ENCODE assay signal across 8 cellular contexts in the genomic region with DNA sequence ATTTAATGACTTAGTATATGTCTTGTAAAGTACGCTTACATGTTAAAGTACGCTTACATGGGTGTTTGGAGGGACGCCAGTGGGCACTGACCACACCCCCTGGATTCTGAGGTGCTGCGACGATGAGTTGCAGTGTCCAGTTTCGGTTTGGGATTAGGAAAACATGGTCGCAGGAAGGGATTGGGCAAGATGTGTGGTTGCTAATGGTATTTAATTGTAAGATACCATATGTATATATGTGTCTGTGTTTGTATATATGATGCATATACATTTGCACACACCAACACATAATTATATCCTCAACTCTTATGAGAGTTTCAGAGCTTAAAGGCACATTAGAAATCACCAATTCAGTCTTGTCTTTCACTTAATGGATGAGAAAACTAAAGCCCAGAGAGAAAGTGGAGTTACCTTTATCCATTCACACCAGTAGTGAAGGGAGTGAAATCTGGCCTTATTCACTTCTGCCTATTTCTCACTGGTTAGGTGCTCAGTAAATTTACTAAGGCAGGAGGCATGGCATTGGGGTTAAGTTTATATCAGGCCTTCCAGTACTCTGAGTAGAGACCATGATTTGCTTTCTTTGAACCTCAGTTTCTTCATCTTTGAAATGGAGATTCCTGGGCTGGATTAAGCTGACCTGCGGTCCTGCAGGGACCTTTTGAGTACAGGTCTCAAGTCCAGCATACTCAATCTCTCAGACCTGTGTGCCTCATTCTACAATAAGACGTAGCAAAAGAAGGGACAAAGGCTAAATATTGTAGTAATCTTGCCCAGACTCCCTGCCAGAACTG. TPM values are rescaled to one million over a fixed set of nuclear protein-coding genes. Genes with fewer than 3 reads are reported as not detected.
DNase-seq lines count a peak whose midpoint lies in the region; ATAC-seq and TF ChIP-seq lines count a peak whose summit lies in the region.

No MANE protein-coding gene starts in this region.

- H3K36me3 Mint-ChIP-seq in CD14-positive monocyte, result peaks cover 4 to 11% of the 10 kb centered on the region in 2 donors

- H3K27me3 Mint-ChIP-seq in CD14-positive monocyte (ENCODE audit: low read depth in 3 of 3), result peaks cover 0 to 1% (median 0%) of the 10 kb centered on the region in 3 donors

- H4K20me1 ChIP-seq in OCI-LY3 (ENCODE audit: insufficient read depth, low read length), result no peaks in the 10 kb centered on the region

- no peak for TF ChIP-seq POLR2A in vagina (IDR thresholded peaks at IDR 0.05)

- H3K4me3 ChIP-seq in OCI-LY3 (ENCODE audit: low read length) (peak overlapping the region; percentile 92), vagina (peak overlapping the region; percentile 85 to 97)

- no peaks in the 10 kb centered on the region for H3K9me3 ChIP-seq in OCI-LY3 (ENCODE audit: insufficient read depth, low read length)
- H3K9me3 ChIP-seq in vagina, result no peaks in the 10 kb centered on the region

- intact Hi-C loops in CD14-positive monocyte (cut with micrococcal nuclease) (no loop called here), vagina (cut with DNase I) (loop anchor here (10.0 kb wide), 1 partner anchor 273 kb away; the partner anchor contains the start of gene PTPN14)

- peak overlapping the region; percentile 98 for H3K9ac ChIP-seq in OCI-LY3 (ENCODE audit: low read length)

- TF ChIP-seq CTCF in CD14-positive monocyte (IDR thresholded peaks at IDR 0.05) (no peak), OCI-LY3 (IDR thresholded peaks at IDR 0.05; ENCODE audit: low read depth, low read length) (no peak), vagina (IDR thresholded peaks at IDR 0.05) (no peak)

- peaks cover 34% of the 10 kb centered on the region for H3K4me1 Mint-ChIP-seq in CD14-positive monocyte

- peaks cover 0 to under 1% (median 0%) of the 10 kb centered on the region in 7 donors for H3K9me3 Mint-ChIP-seq in CD14-positive monocyte

- H3K27ac ChIP-seq in OCI-LY3 (ENCODE audit: low read length) (peak overlapping the region; percentile 87), vagina (peak overlapping the region; percentile 81)

- H3K4me1 ChIP-seq in OCI-LY3 (ENCODE audit: low read length) (peaks cover 47% of the 10 kb centered on the region), vagina (peaks cover 24% of the 10 kb centered on the region)

- H3K36me3 ChIP-seq in OCI-LY3 (replicated peaks; ENCODE audit: low read depth, low read length) (peaks cover 13% of the 10 kb centered on the region), vagina (no peaks in the 10 kb centered on the region)

- H3K4me2 ChIP-seq in OCI-LY3 (ENCODE audit: low read length), result peak overlapping the region; percentile 98

- DNase-seq in CD14-positive monocyte (ENCODE audit: low spot score), result no peak
- peak; percentile 69 for DNase-seq in H4 (ENCODE audit: low spot score)
- DNase-seq in dermis blood vessel endothelial cell, result peak; percentile 36
- DNase-seq in medulla oblongata (ENCODE audit: extremely low spot score), result peak; percentile 29
- DNase-seq in vagina (ENCODE audit: extremely low spot score in 2 of 2), result no peak
- DNase-seq in iPS-NIHi7 (ENCODE audit: extremely low spot score), result no peak

- H3K27me3 ChIP-seq in OCI-LY3 (ENCODE audit: low read depth, low read length), result no peaks in the 10 kb centered on the region
- H3K27me3 ChIP-seq in vagina, result no peaks in the 10 kb centered on the region

- H3K4me3 Mint-ChIP-seq in CD14-positive monocyte, result peak overlapping the region; percentile 96

- H3K27ac Mint-ChIP-seq in CD14-positive monocyte, result peak overlapping the region; percentile 51 to 89 (median 79)

- no peak for ATAC-seq in GM19455 (IDR thresholded peaks at IDR 0.05; ENCODE audit: unreplicated experiment)

- peak overlapping the region; percentile 73 for H2AFZ ChIP-seq in OCI-LY3 (ENCODE audit: low read depth, low read length)

- H3K79me2 ChIP-seq in OCI-LY3 (ENCODE audit: low read length), result peaks cover 68% of the 10 kb centered on the region

RNA-seq across cellular contexts. Expression of gene SMYD2, which starts 1.1 kb away (rescaled TPM):
- 10 to 100 TPM; 23.6 to 28.4 TPM for polyA plus RNA-seq in CD14-positive monocyte
- total RNA-seq in H4 (2014; rRNA removed; shearing (Covaris generic)), result 71.8 and 73.4 TPM in 2 replicates
- 160 and 174 TPM in 2 replicates for total RNA-seq in dermis blood vessel endothelial cell
- total RNA-seq in vagina, result 18.2 TPM

Comparison
In these comparisons a context has a peak if more than half of its experiments do, and no peak if none do; other contexts are left out.
1. DNase-seq: peak in H4 (single experiment), dermis blood vessel endothelial cell (single experiment) and medulla oblongata (single experiment); none in CD14-positive monocyte (single experiment), vagina (0 of 2) and iPS-NIHi7 (single experiment).